In genomic region chr17:74194682-74195081, GRCh38 we compare ENCODE assay signal across 14 cellular contexts. TPM values are rescaled to one million over a fixed set of nuclear protein-coding genes. Genes with fewer than 3 reads are reported as not detected.
DNase-seq lines count a peak whose midpoint lies in the region; ATAC-seq and TF ChIP-seq lines count a peak whose summit lies in the region.
"Had no signal": no experiment of that assay in that cellular context is flagged by ENCODE, and none has a peak within 500 bp of the region (broad histone marks: within the 10 kb centered on the region; RNA-seq: fewer than 3 reads in every experiment).

No MANE protein-coding gene starts in this region.

- H3K27ac ChIP-seq in suprapubic skin, result peak overlapping the region; percentile 47
- H3K27ac ChIP-seq: GM23248 had no signal

- no peaks in the 10 kb centered on the region for H3K9me3 ChIP-seq in suprapubic skin
- H3K9me3 ChIP-seq: A549, BE2C had no signal

- no peak for TF ChIP-seq EP300 in suprapubic skin (IDR thresholded peaks at IDR 0.05)

- H3K9me3 Mint-ChIP-seq in activated CD4-positive, alpha-beta T cell treated with anti-CD3 and anti-CD28 coated beads, Interleukin-2, amount 10 ng/mL, durations not matched to agents 7 days and 5 days, result peaks cover 3% of the 10 kb centered on the region
- peaks cover 0 to 8% (median 0%) of the 10 kb centered on the region in 5 experiments for H3K9me3 Mint-ChIP-seq in brain

- H3K36me3 ChIP-seq in suprapubic skin, result no peaks in the 10 kb centered on the region
- H3K36me3 ChIP-seq: BE2C had no signal

- peaks cover 6% of the 10 kb centered on the region for H3K27me3 Mint-ChIP-seq in activated CD4-positive, alpha-beta T cell treated with anti-CD3 and anti-CD28 coated beads, Interleukin-2, amount 10 ng/mL, durations not matched to agents 7 days and 5 days
- peaks cover 5% of the 10 kb centered on the region for H3K27me3 Mint-ChIP-seq in brain

- H3K27me3 ChIP-seq in suprapubic skin, result peaks cover 22% of the 10 kb centered on the region
- H3K27me3 ChIP-seq: BE2C had no signal

- TF ChIP-seq CTCF in brain (conservative IDR thresholded peaks at IDR 0.05), result no peak
- no peak for TF ChIP-seq CTCF in suprapubic skin (IDR thresholded peaks at IDR 0.05)

- ATAC-seq in HG03457 (IDR thresholded peaks at IDR 0.05; ENCODE audit: unreplicated experiment), result no peak
- ATAC-seq: A549 had no signal

- H3K27ac Mint-ChIP-seq in activated CD4-positive, alpha-beta T cell treated with anti-CD3 and anti-CD28 coated beads, Interleukin-2, amount 10 ng/mL, durations not matched to agents 7 days and 5 days, result peak overlapping the region; percentile 70
- peak overlapping the region in 3 of 5 experiments; percentile 38 to 62 (median 49) for H3K27ac Mint-ChIP-seq in brain

- no peak overlapping the region for H3K4me3 ChIP-seq in suprapubic skin
- H3K4me3 ChIP-seq: A549, GM23248 had no signal

- CTCF ChIA-PET in activated CD4-positive, alpha-beta T cell treated with anti-CD3 and anti-CD28 coated beads, Interleukin-2, amount 10 ng/mL, durations not matched to agents 7 days and 5 days (lab: Charles Lee), result no interaction called here

- peaks cover 13% of the 10 kb centered on the region for H3K4me1 Mint-ChIP-seq in activated CD4-positive, alpha-beta T cell treated with anti-CD3 and anti-CD28 coated beads, Interleukin-2, amount 10 ng/mL, durations not matched to agents 7 days and 5 days
- peaks cover 84% of the 10 kb centered on the region for H3K4me1 Mint-ChIP-seq in brain

- no peak overlapping the region for H3K4me3 Mint-ChIP-seq in activated CD4-positive, alpha-beta T cell treated with anti-CD3 and anti-CD28 coated beads, Interleukin-2, amount 10 ng/mL, durations not matched to agents 7 days and 5 days
- H3K4me3 Mint-ChIP-seq in brain, result no peak overlapping the region
- H3K4me3 Mint-ChIP-seq: CD4-positive, alpha-beta memory T cell had no signal

- no peaks in the 10 kb centered on the region for H3K36me3 Mint-ChIP-seq in activated CD4-positive, alpha-beta T cell treated with anti-CD3 and anti-CD28 coated beads, Interleukin-2, amount 10 ng/mL, durations not matched to agents 7 days and 5 days (ENCODE audit: low read depth)
- H3K36me3 Mint-ChIP-seq in brain, result no peaks in the 10 kb centered on the region
- H3K36me3 Mint-ChIP-seq: CD4-positive, alpha-beta memory T cell had no signal

- WGBS in suprapubic skin, result 53% methylated on average over 6 of the region's 9 CpGs

- POLR2A ChIA-PET in activated CD4-positive, alpha-beta T cell treated with anti-CD3 and anti-CD28 coated beads, Interleukin-2, amount 10 ng/mL, durations not matched to agents 7 days and 5 days (lab: Charles Lee), result no interaction called here

- no peak for TF ChIP-seq POLR2A in suprapubic skin (IDR thresholded peaks at IDR 0.05)

- DNase-seq in activated CD4-positive, alpha-beta T cell treated with anti-CD3 and anti-CD28 coated beads, Interleukin-2, amount 10 ng/mL, durations not matched to agents 7 days and 5 days, result no peak
- no peak for DNase-seq in activated CD4-positive, alpha-beta T cell treated with anti-CD3 and anti-CD28 coated beads, Interleukin-2, amount 50 U/mL, for 1 hour
- DNase-seq in NCI-H69 (lab: John Stamatoyannopoulos, UW), result peak; percentile 44
- DNase-seq in suprapubic skin (ENCODE audit: low spot score in 2 of 2), result no peak
- no peak for DNase-seq in MV-4-11 (lab: John Stamatoyannopoulos, UW)
- DNase-seq: BE2C; CD4-positive, alpha-beta memory T cell; DMS153; DMS79 treated with DMSO at 0.1 percent for 48 hours; EL; GM23248 had no signal

- H3K4me1 ChIP-seq in suprapubic skin, result peaks cover 25% of the 10 kb centered on the region

RNA-seq across cellular contexts. Expression of gene RPL38, which starts 8.8 kb away (rescaled TPM):
- total RNA-seq in activated CD4-positive, alpha-beta T cell treated with anti-CD3 and anti-CD28 coated beads, Interleukin-2, amount 10 ng/mL, durations not matched to agents 7 days and 5 days, result 1,000 to 10,000 TPM; 1,114 to 1,326 TPM
- polyA plus RNA-seq in brain (ENCODE audit: insufficient read depth, low read depth, low replicate concordance), result 4,253 TPM
- 1,000 to 10,000 TPM in 1 of 4 donors, 100 to 1,000 TPM in 3; 565 to 1,273 (median 679) TPM for total RNA-seq in suprapubic skin

RNA-seq across cellular contexts. Expression of gene TTYH2, which starts 18.7 kb away (rescaled TPM):
- total RNA-seq in activated CD4-positive, alpha-beta T cell treated with anti-CD3 and anti-CD28 coated beads, Interleukin-2, amount 10 ng/mL, durations not matched to agents 7 days and 5 days, result 10 to 100 TPM; 10.2 to 11.9 TPM
- 91.1 TPM for polyA plus RNA-seq in brain (ENCODE audit: insufficient read depth, low read depth, low replicate concordance)
- total RNA-seq in suprapubic skin, result 10 to 100 TPM in 1 of 4 donors, 1 to 10 TPM in 3; 5.7 to 12.0 (median 8.2) TPM
- total RNA-seq: GM23248 had no signal
